In the genomic region with DNA sequence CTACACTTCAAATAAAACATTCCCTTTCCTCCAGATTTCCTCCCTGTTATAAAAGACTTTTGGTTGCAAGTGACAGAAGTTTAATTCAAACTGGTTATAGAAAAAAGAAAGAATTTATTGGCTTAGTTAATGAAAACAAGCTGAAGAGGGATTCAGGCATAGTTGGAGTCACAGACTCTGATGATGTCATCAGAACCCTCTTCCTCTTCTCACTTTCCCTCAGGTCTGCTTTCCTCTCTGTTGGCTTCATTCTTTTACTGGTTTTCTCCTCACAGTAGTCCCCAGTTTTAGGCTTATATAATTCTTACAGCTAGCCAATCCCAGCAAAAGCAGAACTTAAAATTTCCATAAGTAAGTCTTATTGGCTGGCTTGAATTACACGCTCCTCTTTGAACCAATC, we compare ENCODE assay signal across 14 cellular contexts. TPM values are rescaled to one million over a fixed set of nuclear protein-coding genes. Genes with fewer than 3 reads are reported as not detected.
DNase-seq lines count a peak whose midpoint lies in the region; ATAC-seq, FAIRE-seq and TF ChIP-seq lines count a peak whose summit lies in the region.
"Had no signal": no experiment of that assay in that cellular context is flagged by ENCODE, and none has a peak within 500 bp of the region (broad histone marks: within the 10 kb centered on the region; RNA-seq: fewer than 3 reads in every experiment).

No MANE protein-coding gene starts in this region.

- H3K9ac ChIP-seq in OCI-LY3 (ENCODE audit: low read length) = no peak overlapping the region

- H4K20me1 ChIP-seq in OCI-LY3 (ENCODE audit: insufficient read depth, low read length) = no peaks in the 10 kb centered on the region

- no peak overlapping the region for H2AFZ ChIP-seq in OCI-LY3 (ENCODE audit: low read depth, low read length)

- H3K9me3 ChIP-seq in OCI-LY3 (ENCODE audit: insufficient read depth, low read length) = no peaks in the 10 kb centered on the region
- H3K9me3 ChIP-seq: Caco-2 had no signal

- FAIRE-seq in GM12891 (lab: Jason Lieb, UNC) (no peak), endometrium (lab: Jason Lieb, UNC) (peak; percentile 90)

- peak; percentile 24 for DNase-seq in AG08395 (ENCODE audit: low spot score)
- DNase-seq in GM12891 (ENCODE audit: insufficient read length, low spot score) = no peak
- no peak for DNase-seq in GF-D8 (lab: John Stamatoyannopoulos, UW)
- no peak for DNase-seq in NCI-H2029 (lab: John Stamatoyannopoulos, UW)
- no peak for DNase-seq in mucosa of gallbladder (ENCODE audit: low spot score)
- DNase-seq: amygdala; Caco-2; immature natural killer cell; NCI-H1092; occipital lobe; stimulated activated CD4-positive, alpha-beta T cell treated with anti-CD3 and anti-CD28 coated beads, Interleukin-2, amount 100 ng/mL, for 48 hours had no signal

- peak overlapping the region; percentile 40 for H3K27ac ChIP-seq in OCI-LY3 (ENCODE audit: low read length)

- H3K36me3 ChIP-seq in OCI-LY3 (replicated peaks; ENCODE audit: low read depth, low read length) = no peaks in the 10 kb centered on the region

- ATAC-seq in HG02798 (IDR thresholded peaks at IDR 0.05; ENCODE audit: poor library complexity, unreplicated experiment) = no peak

- H3K4me1 ChIP-seq in OCI-LY3 (ENCODE audit: low read length) = peaks cover 67% of the 10 kb centered on the region
- H3K4me1 ChIP-seq: Caco-2 had no signal

- TF ChIP-seq POLR2A in GM12891 (IDR thresholded peaks at IDR 0.05; ENCODE audit: low read depth, low read length) = no peak

- no peaks in the 10 kb centered on the region for H3K27me3 ChIP-seq in OCI-LY3 (ENCODE audit: low read depth, low read length)

- TF ChIP-seq CTCF in OCI-LY3 (IDR thresholded peaks at IDR 0.05; ENCODE audit: low read depth, low read length) = no peak

- H3K79me2 ChIP-seq in OCI-LY3 (ENCODE audit: low read length) = no peaks in the 10 kb centered on the region

- H3K4me3 ChIP-seq in OCI-LY3 (ENCODE audit: low read length) = no peak overlapping the region

- peak overlapping the region; percentile 18 for H3K4me2 ChIP-seq in OCI-LY3 (ENCODE audit: low read length)

TF ChIP-seq in GM12891, 5 proteins besides CTCF, POLR2A, EP300 and RAD21:
- no peak for TF ChIP-seq POLR2AphosphoS5 (IDR thresholded peaks at IDR 0.05; ENCODE audit: low read depth, low read length)
- no peak for TF ChIP-seq POU2F2 (IDR thresholded peaks at IDR 0.05; ENCODE audit: low read depth, low read length)
- TF ChIP-seq TAF1 (IDR thresholded peaks at IDR 0.05; ENCODE audit: low read depth, low read length) = no peak
- TF ChIP-seq SPI1 (IDR thresholded peaks at IDR 0.05; ENCODE audit: low read depth, low read length) = peak; percentile 79

RNA-seq across cellular contexts. Expression of a gene that starts 32.0 kb away (rescaled TPM):
- polyA plus RNA-seq in GM12891 (2012; ENCODE audit: low read depth, missing spikeins) = 103 TPM
- 223 TPM for total RNA-seq in mucosa of gallbladder
